Comparison of ENCODE assay signal across 30 cellular contexts in the genomic region with DNA sequence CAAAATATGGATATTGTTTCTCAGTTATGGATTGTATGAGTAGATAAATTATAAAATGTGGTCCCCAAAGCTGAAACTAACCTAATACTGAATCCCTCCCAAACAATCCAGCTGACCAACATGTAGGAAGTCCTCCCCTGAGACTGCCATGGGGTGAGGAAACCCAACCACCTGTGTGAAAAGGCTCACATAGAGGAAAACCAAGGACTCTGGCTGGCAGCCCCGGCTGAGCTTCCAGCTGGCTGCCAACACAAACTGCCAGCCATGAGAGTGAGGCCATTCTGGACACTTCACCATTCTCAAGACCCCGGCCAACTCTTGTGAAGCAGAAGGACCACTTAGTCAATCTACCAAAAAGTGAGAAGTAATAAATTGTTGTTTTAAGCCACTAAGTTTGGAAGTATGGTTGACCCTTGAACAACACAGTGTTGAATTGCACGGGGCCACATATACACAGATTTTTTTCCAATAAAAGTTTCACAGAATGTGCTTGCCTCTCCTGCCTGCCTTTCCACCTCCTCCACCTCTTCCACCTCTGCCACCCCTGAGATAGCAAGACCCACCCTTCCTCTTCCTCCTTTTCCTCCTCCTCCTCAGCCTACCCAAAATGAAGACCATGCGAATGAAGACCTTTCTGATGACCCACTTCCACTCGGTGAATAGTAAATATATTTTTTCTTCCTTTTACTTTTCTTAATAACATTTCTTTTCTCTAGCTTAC. TPM values are rescaled to one million over a fixed set of nuclear protein-coding genes. Genes with fewer than 3 reads are reported as not detected.
"Had no signal": no experiment of that assay in that cellular context is flagged by ENCODE, and none has a peak within 500 bp of the region (broad histone marks: within the 10 kb centered on the region; RNA-seq: fewer than 3 reads in every experiment).

No MANE protein-coding gene starts in this region.

- DNase-seq: Karpas-422, MM.1S, MV-4-11, NCI-H1092, NCI-H1105, NCI-H1417 treated with DMSO at 0.1 percent for 48 hours, NCI-H1436 treated with DMSO at 0.1 percent for 48 hours, NCI-H1694 treated with DMSO at 0.1 percent for 48 hours, NCI-H187 treated with DMSO at 0.1 percent for 48 hours, NCI-H2029, NCI-H2081, NCI-H2171 treated with DMSO at 0.1 percent for 48 hours, NCI-H2227 treated with DMSO at 0.1 percent for 48 hours, NCI-H345, NCI-H446, NCI-H510A treated with DMSO at 0.1 percent for 48 hours, NCI-H524 treated with DMSO at 0.1 percent for 48 hours, NCI-H526 treated with DMSO at 0.1 percent for 48 hours, NCI-H774, PC-9, SHP77, SIG-M5, SJCRH30 had no signal

- H3K27ac ChIP-seq: KMS-11, PC-9, RWPE1, SJCRH30, SK-N-MC had no signal

- H3K4me1 ChIP-seq: SJCRH30 had no signal

- H3K9me3 ChIP-seq: SJCRH30 had no signal

- H3K36me3 ChIP-seq: SJCRH30 had no signal

- ATAC-seq: Panc1, Right ventricle myocardium inferior, SK-N-SH treated with all-trans-retinoic acid at 6 μM for 48 hours had no signal

- H3K4me3 ChIP-seq: PC-9, SJCRH30, SK-N-MC had no signal

RNA-seq across cellular contexts. Expression of gene NRG2, which starts 15.3 kb away (rescaled TPM):
- total RNA-seq: LHCN-M2, PC-9 had no signal
